Comparison of ENCODE assay signal across 1 cellular context in the genomic region with DNA sequence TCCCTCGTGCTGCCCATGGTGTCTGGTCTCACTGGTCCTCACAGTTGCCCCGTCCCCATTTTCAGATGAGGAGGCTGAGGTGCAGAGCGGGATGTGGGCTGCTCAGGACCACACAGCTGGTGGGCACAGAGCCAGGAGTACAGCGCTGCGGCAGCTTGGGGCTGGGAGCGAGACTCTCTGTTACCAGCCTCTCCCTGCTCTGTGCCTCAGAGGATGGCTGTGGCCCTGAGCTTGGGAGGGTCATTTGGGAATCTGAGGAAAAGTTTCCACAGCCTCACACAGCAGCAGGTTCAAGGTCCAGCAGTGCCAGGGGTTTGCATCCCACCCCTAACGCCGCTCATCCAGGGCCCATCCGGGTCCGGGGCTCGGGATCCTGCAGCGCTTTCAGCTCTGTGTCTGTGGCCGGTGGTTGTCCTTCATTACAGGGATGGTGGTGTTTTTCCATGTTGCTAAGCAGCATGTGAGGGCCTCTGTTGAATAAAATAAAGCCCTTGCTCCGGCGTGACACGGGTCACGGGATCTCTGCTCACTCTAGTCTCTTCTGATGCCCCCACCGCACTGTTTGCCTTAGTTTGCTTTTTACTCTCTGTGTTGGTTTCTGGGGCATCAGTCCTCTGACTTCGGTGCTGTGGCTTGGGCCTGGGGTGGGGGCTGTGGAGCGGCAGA.
A peak's percentile ranks its signal among the peaks of the same experiment; 100 is the strongest.
TF ChIP-seq lines count a peak whose summit lies in the region.

No MANE protein-coding gene starts in this region.

TF ChIP-seq in HepG2, 621 proteins besides CTCF, POLR2A, EP300 and RAD21 (continued from another document and continues in another):
- TF ChIP-seq MAX (IDR thresholded peaks at IDR 0.05) (peak; percentile 49; the same call in 1 of the 2 replicates), HNRNPL (IDR thresholded peaks at IDR 0.05; ENCODE audit: low read depth, low read length) (0 out of 2 replicates have a peak, but pooled peaks have one; percentile 47), SMAD9 (CRISPR knock-in tag; IDR thresholded peaks at IDR 0.05) (no peak), ZBTB7B (CRISPR knock-in tag; IDR thresholded peaks at IDR 0.05) (peak; percentile 88), CAMTA2 (CRISPR knock-in tag; IDR thresholded peaks at IDR 0.05; ENCODE audit: borderline replicate concordance) (no peak), TOPORS (CRISPR knock-in tag; IDR thresholded peaks at IDR 0.05) (no peak), ZNF292 (CRISPR knock-in tag; IDR thresholded peaks at IDR 0.05; ENCODE audit: borderline replicate concordance, low read depth) (peak; percentile 59; the same call in 1 of the 2 replicates), ZNF557 (CRISPR knock-in tag; IDR thresholded peaks at IDR 0.05) (no peak), PHF21A (CRISPR knock-in tag; IDR thresholded peaks at IDR 0.05) (peak; percentile 82), MEF2D (CRISPR knock-in tag; IDR thresholded peaks at IDR 0.05) (no peak), ZNF646 (CRISPR knock-in tag; IDR thresholded peaks at IDR 0.05) (no peak), ZSCAN9 (CRISPR knock-in tag; IDR thresholded peaks at IDR 0.05; ENCODE audit: borderline replicate concordance) (no peak; the same call in 1 of the 2 replicates), SIX1 (CRISPR knock-in tag; IDR thresholded peaks at IDR 0.05; ENCODE audit: borderline replicate concordance) (no peak), ZSCAN25 (CRISPR knock-in tag; IDR thresholded peaks at IDR 0.05) (peak; percentile 92), MTA1 (CRISPR knock-in tag; IDR thresholded peaks at IDR 0.05; ENCODE audit: borderline replicate concordance) (peak; percentile 45; the same call in 1 of the 2 replicates), TBX3 (IDR thresholded peaks at IDR 0.05; ENCODE audit: borderline replicate concordance) (no peak), SALL2 (CRISPR knock-in tag; IDR thresholded peaks at IDR 0.05) (no peak), HOXA9 (CRISPR knock-in tag; IDR thresholded peaks at IDR 0.05; ENCODE audit: borderline replicate concordance) (no peak), TBX2 (CRISPR knock-in tag; IDR thresholded peaks at IDR 0.05; ENCODE audit: borderline replicate concordance) (peak; percentile 77), HOXA3 (CRISPR knock-in tag; IDR thresholded peaks at IDR 0.05) (peak; percentile 30; the same call in 1 of the 2 replicates), BCL3 (CRISPR knock-in tag; IDR thresholded peaks at IDR 0.05) (no peak), PAXIP1 (CRISPR knock-in tag; conservative IDR thresholded peaks at IDR 0.05) (peak; percentile 76), ZNF776 (CRISPR knock-in tag; IDR thresholded peaks at IDR 0.05) (no peak), GMEB1 (CRISPR knock-in tag; IDR thresholded peaks at IDR 0.05; ENCODE audit: borderline replicate concordance) (0 out of 2 replicates have a peak, but pooled peaks have one; percentile 38), ZNF576 (CRISPR knock-in tag; IDR thresholded peaks at IDR 0.05) (no peak), ZNF337 (CRISPR knock-in tag; IDR thresholded peaks at IDR 0.05; ENCODE audit: borderline replicate concordance, low read depth) (no peak), SNRNP70 (IDR thresholded peaks at IDR 0.05; ENCODE audit: low read depth, low read length) (no peak), NONO (IDR thresholded peaks at IDR 0.05) (no peak), NONO (CRISPR knock-in tag; conservative IDR thresholded peaks at IDR 0.05) (no peak; the same call in 1 of the 2 replicates)
- TF ChIP-seq, protein P1, sequence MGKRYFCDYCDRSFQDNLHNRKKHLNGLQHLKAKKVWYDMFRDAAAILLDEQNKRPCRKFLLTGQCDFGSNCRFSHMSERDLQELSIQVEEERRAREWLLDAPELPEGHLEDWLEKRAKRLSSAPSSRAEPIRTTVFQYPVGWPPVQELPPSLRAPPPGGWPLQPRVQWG (CRISPR knock-in tag; IDR thresholded peaks at IDR 0.05; ENCODE audit: borderline replicate concordance, low read depth): no peak
- TF ChIP-seq, protein P2, sequence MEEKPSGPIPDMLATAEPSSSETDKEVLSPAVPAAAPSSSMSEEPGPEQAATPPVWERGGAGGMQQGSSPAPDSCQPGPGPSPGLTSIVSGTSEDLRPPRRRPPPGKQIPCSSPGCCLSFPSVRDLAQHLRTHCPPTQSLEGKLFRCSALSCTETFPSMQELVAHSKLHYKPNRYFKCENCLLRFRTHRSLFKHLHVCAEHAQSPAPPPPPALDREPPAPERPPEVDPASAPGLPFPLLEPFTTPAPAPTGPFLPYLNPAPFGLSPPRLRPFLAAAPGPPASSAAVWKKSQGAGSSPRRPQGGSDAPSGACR (CRISPR knock-in tag; IDR thresholded peaks at IDR 0.05): no peak
- TF ChIP-seq, protein P3, sequence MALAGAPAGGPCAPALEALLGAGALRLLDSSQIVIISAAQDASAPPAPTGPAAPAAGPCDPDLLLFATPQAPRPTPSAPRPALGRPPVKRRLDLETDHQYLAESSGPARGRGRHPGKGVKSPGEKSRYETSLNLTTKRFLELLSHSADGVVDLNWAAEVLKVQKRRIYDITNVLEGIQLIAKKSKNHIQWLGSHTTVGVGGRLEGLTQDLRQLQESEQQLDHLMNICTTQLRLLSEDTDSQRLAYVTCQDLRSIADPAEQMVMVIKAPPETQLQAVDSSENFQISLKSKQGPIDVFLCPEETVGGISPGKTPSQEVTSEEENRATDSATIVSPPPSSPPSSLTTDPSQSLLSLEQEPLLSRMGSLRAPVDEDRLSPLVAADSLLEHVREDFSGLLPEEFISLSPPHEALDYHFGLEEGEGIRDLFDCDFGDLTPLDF (CRISPR knock-in tag; IDR thresholded peaks at IDR 0.05): no peak
- TF ChIP-seq, protein P4, sequence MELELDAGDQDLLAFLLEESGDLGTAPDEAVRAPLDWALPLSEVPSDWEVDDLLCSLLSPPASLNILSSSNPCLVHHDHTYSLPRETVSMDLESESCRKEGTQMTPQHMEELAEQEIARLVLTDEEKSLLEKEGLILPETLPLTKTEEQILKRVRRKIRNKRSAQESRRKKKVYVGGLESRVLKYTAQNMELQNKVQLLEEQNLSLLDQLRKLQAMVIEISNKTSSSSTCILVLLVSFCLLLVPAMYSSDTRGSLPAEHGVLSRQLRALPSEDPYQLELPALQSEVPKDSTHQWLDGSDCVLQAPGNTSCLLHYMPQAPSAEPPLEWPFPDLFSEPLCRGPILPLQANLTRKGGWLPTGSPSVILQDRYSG (CRISPR knock-in tag; IDR thresholded peaks at IDR 0.05): no peak
- TF ChIP-seq, protein P5, sequence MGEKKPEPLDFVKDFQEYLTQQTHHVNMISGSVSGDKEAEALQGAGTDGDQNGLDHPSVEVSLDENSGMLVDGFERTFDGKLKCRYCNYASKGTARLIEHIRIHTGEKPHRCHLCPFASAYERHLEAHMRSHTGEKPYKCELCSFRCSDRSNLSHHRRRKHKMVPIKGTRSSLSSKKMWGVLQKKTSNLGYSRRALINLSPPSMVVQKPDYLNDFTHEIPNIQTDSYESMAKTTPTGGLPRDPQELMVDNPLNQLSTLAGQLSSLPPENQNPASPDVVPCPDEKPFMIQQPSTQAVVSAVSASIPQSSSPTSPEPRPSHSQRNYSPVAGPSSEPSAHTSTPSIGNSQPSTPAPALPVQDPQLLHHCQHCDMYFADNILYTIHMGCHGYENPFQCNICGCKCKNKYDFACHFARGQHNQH (CRISPR knock-in tag; IDR thresholded peaks at IDR 0.05): peak; percentile 51; the same call in 1 of the 2 replicates
- TF ChIP-seq, protein P6, sequence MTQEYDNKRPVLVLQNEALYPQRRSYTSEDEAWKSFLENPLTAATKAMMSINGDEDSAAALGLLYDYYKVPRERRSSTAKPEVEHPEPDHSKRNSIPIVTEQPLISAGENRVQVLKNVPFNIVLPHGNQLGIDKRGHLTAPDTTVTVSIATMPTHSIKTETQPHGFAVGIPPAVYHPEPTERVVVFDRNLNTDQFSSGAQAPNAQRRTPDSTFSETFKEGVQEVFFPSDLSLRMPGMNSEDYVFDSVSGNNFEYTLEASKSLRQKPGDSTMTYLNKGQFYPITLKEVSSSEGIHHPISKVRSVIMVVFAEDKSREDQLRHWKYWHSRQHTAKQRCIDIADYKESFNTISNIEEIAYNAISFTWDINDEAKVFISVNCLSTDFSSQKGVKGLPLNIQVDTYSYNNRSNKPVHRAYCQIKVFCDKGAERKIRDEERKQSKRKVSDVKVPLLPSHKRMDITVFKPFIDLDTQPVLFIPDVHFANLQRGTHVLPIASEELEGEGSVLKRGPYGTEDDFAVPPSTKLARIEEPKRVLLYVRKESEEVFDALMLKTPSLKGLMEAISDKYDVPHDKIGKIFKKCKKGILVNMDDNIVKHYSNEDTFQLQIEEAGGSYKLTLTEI (CRISPR knock-in tag; conservative IDR thresholded peaks at IDR 0.05): no peak
